Comparison of ENCODE assay signal across 1 cellular context in the genomic region with DNA sequence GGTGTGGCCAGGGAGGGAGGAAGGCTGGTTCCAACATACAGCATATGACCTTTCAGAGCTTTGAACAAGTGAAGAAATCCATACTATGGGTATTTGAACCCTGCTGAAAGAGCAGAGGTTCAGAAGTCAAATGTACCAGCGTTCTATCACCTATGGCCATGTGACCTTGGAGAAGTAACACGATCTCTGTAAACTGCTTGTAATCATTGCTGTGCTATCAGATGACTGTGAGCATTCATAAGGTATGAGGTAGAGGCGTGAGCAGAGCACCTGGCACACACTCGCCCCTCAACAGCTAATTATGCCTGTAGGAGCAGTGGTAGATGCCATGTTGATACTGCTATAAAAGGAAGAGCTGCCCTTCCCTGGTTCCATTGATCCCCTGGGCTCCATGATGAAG.
TF ChIP-seq lines count a peak whose summit lies in the region.

No MANE protein-coding gene starts in this region.

TF ChIP-seq in H1, 55 proteins besides CTCF, POLR2A, EP300 and RAD21:
- TF ChIP-seq RBBP5 (IDR thresholded peaks at IDR 0.05; ENCODE audit: borderline replicate concordance, low read depth, low read length) (no peak), BCL11A (IDR thresholded peaks at IDR 0.05; ENCODE audit: low read depth in 2 of 2, low read length in 2 of 2) (no peak), BRCA1 (IDR thresholded peaks at IDR 0.05; ENCODE audit: low read depth, low read length) (no peak), CEBPB (IDR thresholded peaks at IDR 0.05; ENCODE audit: low read depth, low read length) (no peak), CREB1 (IDR thresholded peaks at IDR 0.05) (no peak), SP1 (IDR thresholded peaks at IDR 0.05; ENCODE audit: low read depth, low read length) (no peak), NANOG (IDR thresholded peaks at IDR 0.05; ENCODE audit: insufficient read depth, low read depth, low read length, poor library complexity, severe bottlenecking) (no peak), ZNF274 (IDR thresholded peaks at IDR 0.05; ENCODE audit: borderline replicate concordance, extremely low read depth, low read length) (no peak), RFX5 (IDR thresholded peaks at IDR 0.05; ENCODE audit: borderline replicate concordance, low read depth, low read length) (no peak), YY1 (IDR thresholded peaks at IDR 0.05; ENCODE audit: low read depth, low read length) (no peak), CTBP2 (IDR thresholded peaks at IDR 0.05; ENCODE audit: borderline replicate concordance, insufficient read depth, insufficient read length, low read length) (no peak)
- TF ChIP-seq, protein P1, sequence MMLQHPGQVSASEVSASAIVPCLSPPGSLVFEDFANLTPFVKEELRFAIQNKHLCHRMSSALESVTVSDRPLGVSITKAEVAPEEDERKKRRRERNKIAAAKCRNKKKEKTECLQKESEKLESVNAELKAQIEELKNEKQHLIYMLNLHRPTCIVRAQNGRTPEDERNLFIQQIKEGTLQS (IDR thresholded peaks at IDR 0.05; ENCODE audit: insufficient read depth, low read depth, low read length) = no peak
- TF ChIP-seq, protein P2, sequence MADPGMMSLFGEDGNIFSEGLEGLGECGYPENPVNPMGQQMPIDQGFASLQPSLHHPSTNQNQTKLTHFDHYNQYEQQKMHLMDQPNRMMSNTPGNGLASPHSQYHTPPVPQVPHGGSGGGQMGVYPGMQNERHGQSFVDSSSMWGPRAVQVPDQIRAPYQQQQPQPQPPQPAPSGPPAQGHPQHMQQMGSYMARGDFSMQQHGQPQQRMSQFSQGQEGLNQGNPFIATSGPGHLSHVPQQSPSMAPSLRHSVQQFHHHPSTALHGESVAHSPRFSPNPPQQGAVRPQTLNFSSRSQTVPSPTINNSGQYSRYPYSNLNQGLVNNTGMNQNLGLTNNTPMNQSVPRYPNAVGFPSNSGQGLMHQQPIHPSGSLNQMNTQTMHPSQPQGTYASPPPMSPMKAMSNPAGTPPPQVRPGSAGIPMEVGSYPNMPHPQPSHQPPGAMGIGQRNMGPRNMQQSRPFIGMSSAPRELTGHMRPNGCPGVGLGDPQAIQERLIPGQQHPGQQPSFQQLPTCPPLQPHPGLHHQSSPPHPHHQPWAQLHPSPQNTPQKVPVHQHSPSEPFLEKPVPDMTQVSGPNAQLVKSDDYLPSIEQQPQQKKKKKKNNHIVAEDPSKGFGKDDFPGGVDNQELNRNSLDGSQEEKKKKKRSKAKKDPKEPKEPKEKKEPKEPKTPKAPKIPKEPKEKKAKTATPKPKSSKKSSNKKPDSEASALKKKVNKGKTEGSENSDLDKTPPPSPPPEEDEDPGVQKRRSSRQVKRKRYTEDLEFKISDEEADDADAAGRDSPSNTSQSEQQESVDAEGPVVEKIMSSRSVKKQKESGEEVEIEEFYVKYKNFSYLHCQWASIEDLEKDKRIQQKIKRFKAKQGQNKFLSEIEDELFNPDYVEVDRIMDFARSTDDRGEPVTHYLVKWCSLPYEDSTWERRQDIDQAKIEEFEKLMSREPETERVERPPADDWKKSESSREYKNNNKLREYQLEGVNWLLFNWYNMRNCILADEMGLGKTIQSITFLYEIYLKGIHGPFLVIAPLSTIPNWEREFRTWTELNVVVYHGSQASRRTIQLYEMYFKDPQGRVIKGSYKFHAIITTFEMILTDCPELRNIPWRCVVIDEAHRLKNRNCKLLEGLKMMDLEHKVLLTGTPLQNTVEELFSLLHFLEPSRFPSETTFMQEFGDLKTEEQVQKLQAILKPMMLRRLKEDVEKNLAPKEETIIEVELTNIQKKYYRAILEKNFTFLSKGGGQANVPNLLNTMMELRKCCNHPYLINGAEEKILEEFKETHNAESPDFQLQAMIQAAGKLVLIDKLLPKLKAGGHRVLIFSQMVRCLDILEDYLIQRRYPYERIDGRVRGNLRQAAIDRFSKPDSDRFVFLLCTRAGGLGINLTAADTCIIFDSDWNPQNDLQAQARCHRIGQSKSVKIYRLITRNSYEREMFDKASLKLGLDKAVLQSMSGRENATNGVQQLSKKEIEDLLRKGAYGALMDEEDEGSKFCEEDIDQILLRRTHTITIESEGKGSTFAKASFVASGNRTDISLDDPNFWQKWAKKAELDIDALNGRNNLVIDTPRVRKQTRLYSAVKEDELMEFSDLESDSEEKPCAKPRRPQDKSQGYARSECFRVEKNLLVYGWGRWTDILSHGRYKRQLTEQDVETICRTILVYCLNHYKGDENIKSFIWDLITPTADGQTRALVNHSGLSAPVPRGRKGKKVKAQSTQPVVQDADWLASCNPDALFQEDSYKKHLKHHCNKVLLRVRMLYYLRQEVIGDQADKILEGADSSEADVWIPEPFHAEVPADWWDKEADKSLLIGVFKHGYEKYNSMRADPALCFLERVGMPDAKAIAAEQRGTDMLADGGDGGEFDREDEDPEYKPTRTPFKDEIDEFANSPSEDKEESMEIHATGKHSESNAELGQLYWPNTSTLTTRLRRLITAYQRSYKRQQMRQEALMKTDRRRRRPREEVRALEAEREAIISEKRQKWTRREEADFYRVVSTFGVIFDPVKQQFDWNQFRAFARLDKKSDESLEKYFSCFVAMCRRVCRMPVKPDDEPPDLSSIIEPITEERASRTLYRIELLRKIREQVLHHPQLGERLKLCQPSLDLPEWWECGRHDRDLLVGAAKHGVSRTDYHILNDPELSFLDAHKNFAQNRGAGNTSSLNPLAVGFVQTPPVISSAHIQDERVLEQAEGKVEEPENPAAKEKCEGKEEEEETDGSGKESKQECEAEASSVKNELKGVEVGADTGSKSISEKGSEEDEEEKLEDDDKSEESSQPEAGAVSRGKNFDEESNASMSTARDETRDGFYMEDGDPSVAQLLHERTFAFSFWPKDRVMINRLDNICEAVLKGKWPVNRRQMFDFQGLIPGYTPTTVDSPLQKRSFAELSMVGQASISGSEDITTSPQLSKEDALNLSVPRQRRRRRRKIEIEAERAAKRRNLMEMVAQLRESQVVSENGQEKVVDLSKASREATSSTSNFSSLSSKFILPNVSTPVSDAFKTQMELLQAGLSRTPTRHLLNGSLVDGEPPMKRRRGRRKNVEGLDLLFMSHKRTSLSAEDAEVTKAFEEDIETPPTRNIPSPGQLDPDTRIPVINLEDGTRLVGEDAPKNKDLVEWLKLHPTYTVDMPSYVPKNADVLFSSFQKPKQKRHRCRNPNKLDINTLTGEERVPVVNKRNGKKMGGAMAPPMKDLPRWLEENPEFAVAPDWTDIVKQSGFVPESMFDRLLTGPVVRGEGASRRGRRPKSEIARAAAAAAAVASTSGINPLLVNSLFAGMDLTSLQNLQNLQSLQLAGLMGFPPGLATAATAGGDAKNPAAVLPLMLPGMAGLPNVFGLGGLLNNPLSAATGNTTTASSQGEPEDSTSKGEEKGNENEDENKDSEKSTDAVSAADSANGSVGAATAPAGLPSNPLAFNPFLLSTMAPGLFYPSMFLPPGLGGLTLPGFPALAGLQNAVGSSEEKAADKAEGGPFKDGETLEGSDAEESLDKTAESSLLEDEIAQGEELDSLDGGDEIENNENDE (IDR thresholded peaks at IDR 0.05; ENCODE audit: insufficient replicate concordance, low read length) = no peak
TF ChIP-seq in H1: peak in this region for 0.
